8 cellular contexts compared by ENCODE assay signal in the genomic region with DNA sequence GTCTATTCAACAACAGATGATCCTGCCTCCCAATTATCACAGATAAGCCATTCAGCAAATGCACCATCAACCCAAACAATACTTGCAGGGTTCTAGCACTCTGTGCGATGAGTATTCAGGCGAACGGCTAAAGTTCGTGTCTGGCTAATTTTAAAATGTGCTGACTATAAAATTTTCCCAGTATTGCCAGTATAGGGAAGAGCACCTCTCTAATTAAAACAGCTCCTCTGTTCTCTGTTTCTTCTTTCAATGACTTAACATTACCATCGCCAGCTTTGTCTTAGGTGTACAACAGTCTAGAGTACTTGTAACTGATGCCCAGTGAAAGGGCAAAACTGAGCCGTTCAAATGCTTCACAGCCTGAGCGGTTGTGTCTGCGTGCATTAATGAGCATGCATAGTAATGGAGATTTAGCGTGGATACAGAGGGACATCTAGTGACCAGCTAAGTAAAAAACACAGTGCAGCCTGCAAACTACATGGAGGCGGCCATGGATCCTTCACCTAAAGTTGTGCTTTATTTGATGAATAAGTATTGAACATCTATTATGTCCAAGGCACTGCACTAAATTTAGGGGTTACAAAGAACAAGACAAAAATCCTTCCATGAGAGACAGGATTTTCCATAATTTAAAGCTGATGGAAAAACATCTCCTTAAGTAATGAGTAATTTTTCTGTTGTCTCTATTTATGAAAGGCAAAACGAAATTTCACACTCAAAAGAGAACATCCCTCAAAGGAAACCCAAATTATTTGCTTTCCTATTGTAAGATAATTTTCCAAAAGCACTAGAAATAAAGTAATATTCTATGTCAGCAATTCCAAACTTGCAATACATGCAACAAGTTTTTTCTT.
A peak's percentile ranks its signal among the peaks of the same experiment; 100 is the strongest.
DNase-seq lines count a peak whose midpoint lies in the region; ATAC-seq and TF ChIP-seq lines count a peak whose summit lies in the region.

No MANE protein-coding gene starts in this region.

- H4K20me1 ChIP-seq in DOHH2 (ENCODE audit: control insufficient read depth, insufficient read depth, low read depth, low read length) = no peaks in the 10 kb centered on the region

- H3K4me3 ChIP-seq in DOHH2 (ENCODE audit: low read length) = no peak overlapping the region
- no peak overlapping the region for H3K4me3 ChIP-seq in lower lobe of right lung
- no peak overlapping the region for H3K4me3 ChIP-seq in aorta (ENCODE audit: low read length in 2 of 2)

- H3K4me2 ChIP-seq in DOHH2 (ENCODE audit: low read length) = no peak overlapping the region

- H3K27me3 Mint-ChIP-seq in activated CD8-positive, alpha-beta memory T cell treated with anti-CD3 and anti-CD28 coated beads, Interleukin-2, amount 10 ng/mL, durations not matched to agents 7 days and 5 days = peaks cover 27% of the 10 kb centered on the region

- no peak overlapping the region for H3K4me3 Mint-ChIP-seq in activated CD8-positive, alpha-beta memory T cell treated with anti-CD3 and anti-CD28 coated beads, Interleukin-2, amount 10 ng/mL, durations not matched to agents 7 days and 5 days

- H3K27ac Mint-ChIP-seq in activated CD8-positive, alpha-beta memory T cell treated with anti-CD3 and anti-CD28 coated beads, Interleukin-2, amount 10 ng/mL, durations not matched to agents 7 days and 5 days = no peak overlapping the region

- ATAC-seq in lower lobe of right lung (peak; percentile 91 to 93), aorta (ENCODE audit: low FRiP score) (peak; percentile 85)
- ATAC-seq in activated CD8-positive, alpha-beta memory T cell treated with anti-CD3 and anti-CD28 coated beads, Interleukin-2, amount 10 ng/mL, durations not matched to agents 7 days and 5 days = no peak

- H3K27ac ChIP-seq in DOHH2 (ENCODE audit: low read depth, low read length) (no peak overlapping the region), lower lobe of right lung (no peak overlapping the region), aorta (ENCODE audit: low read depth in 1 of 2, low read length in 2 of 2) (no peak overlapping the region)

- peak; percentile 68 for TF ChIP-seq CTCF in DOHH2 (IDR thresholded peaks at IDR 0.05; ENCODE audit: low read depth, low read length, poor library complexity, severe bottlenecking)
- peak; percentile 69 for TF ChIP-seq CTCF in lower lobe of right lung (IDR thresholded peaks at IDR 0.05)

- intact Hi-C loops in lower lobe of right lung (cut with DNase I) = no loop called here
- intact Hi-C loops in aorta (cut with DNase I) = loop anchor here (2.0 to 5.0 kb wide), 3 partner anchors 98 to 1196 kb away; no protein-coding TSS in a partner anchor

- H3K79me2 ChIP-seq in DOHH2 (ENCODE audit: control insufficient read depth, low read length) = no peaks in the 10 kb centered on the region

- no peaks in the 10 kb centered on the region for H3K4me1 Mint-ChIP-seq in activated CD8-positive, alpha-beta memory T cell treated with anti-CD3 and anti-CD28 coated beads, Interleukin-2, amount 10 ng/mL, durations not matched to agents 7 days and 5 days

- H3K36me3 ChIP-seq in DOHH2 (ENCODE audit: control insufficient read depth, low read length) (no peaks in the 10 kb centered on the region), lower lobe of right lung (no peaks in the 10 kb centered on the region), aorta (ENCODE audit: control insufficient read depth in 1 of 2, insufficient read depth in 2 of 2, low read length in 1 of 2) (no peaks in the 10 kb centered on the region)

- H3K9me3 ChIP-seq in DOHH2 (ENCODE audit: control insufficient read depth, insufficient read depth, low read length) (no peaks in the 10 kb centered on the region), lower lobe of right lung (no peaks in the 10 kb centered on the region), aorta (ENCODE audit: control insufficient read depth, low read length) (no peaks in the 10 kb centered on the region)

- H3K9me3 Mint-ChIP-seq in activated CD8-positive, alpha-beta memory T cell treated with anti-CD3 and anti-CD28 coated beads, Interleukin-2, amount 10 ng/mL, durations not matched to agents 7 days and 5 days (ENCODE audit: low read depth) = no peaks in the 10 kb centered on the region

- H3F3A ChIP-seq in DOHH2 (ENCODE audit: control insufficient read depth, insufficient read depth) = no peaks in the 10 kb centered on the region

- DNase-seq in LHCN-M2 (ENCODE audit: low read depth) = peak; percentile 74
- DNase-seq in OCI-M1 (lab: John Stamatoyannopoulos, UW) = peak; percentile 92
- DNase-seq in dedifferentiated amniotic fluid mesenchymal stem cell (ENCODE audit: extremely low spot score) = peak; percentile 68
- no peak for DNase-seq in lower lobe of right lung
- DNase-seq in aorta = peak in 1 of 2 donors; percentile 59
- no peak for DNase-seq in activated CD8-positive, alpha-beta memory T cell treated with anti-CD3 and anti-CD28 coated beads, Interleukin-2, amount 10 ng/mL, durations not matched to agents 7 days and 5 days
- no peak for DNase-seq in HuH-7.5 (ENCODE audit: low spot score)

- peaks cover 13% of the 10 kb centered on the region for H3K4me1 ChIP-seq in DOHH2 (ENCODE audit: control insufficient read depth, low read length)
- H3K4me1 ChIP-seq in lower lobe of right lung = no peaks in the 10 kb centered on the region
- no peaks in the 10 kb centered on the region for H3K4me1 ChIP-seq in aorta (ENCODE audit: control insufficient read depth in 1 of 2, insufficient read depth in 2 of 2, low read length in 2 of 2)

- H3K9me2 ChIP-seq in DOHH2 (replicated peaks; ENCODE audit: control insufficient read depth, low read length) = no peaks in the 10 kb centered on the region

- H3K27me3 ChIP-seq in DOHH2 (ENCODE audit: control insufficient read depth, low read length) (no peaks in the 10 kb centered on the region), lower lobe of right lung (ENCODE audit: low read depth) (no peaks in the 10 kb centered on the region), aorta (ENCODE audit: control insufficient read depth in 1 of 2, insufficient read depth in 2 of 2, low read length in 1 of 2) (no peaks in the 10 kb centered on the region)

- 26 to 31% methylated on average over 11 of the region's 11 CpGs for WGBS in aorta, 2 donors

- CTCF ChIA-PET in activated CD8-positive, alpha-beta memory T cell treated with anti-CD3 and anti-CD28 coated beads, Interleukin-2, amount 10 ng/mL, durations not matched to agents 7 days and 5 days (lab: Charles Lee) = no interaction called here

- no peaks in the 10 kb centered on the region for H3K36me3 Mint-ChIP-seq in activated CD8-positive, alpha-beta memory T cell treated with anti-CD3 and anti-CD28 coated beads, Interleukin-2, amount 10 ng/mL, durations not matched to agents 7 days and 5 days

Comparison
In these comparisons a context has a peak if more than half of its experiments do, and no peak if none do; other contexts are left out.
1. DNase-seq: peak in LHCN-M2 (single experiment), OCI-M1 (single experiment) and dedifferentiated amniotic fluid mesenchymal stem cell (single experiment); none in lower lobe of right lung (single experiment), activated CD8-positive, alpha-beta memory T cell treated with anti-CD3 and anti-CD28 coated beads, Interleukin-2, amount 10 ng/mL, durations not matched to agents 7 days and 5 days (single experiment) and HuH-7.5 (single experiment).